In genomic region chr12:123150273-123150803, GRCh38 we compare ENCODE assay signal across 8 cellular contexts.
DNase-seq lines count a peak whose midpoint lies in the region; ATAC-seq and TF ChIP-seq lines count a peak whose summit lies in the region.

No MANE protein-coding gene starts in this region.

- no peak for TF ChIP-seq CTCF in brain microvascular endothelial cell (IDR thresholded peaks at IDR 0.05; ENCODE audit: low read depth, low read length, missing control alignments)

- peaks cover 22% of the 10 kb centered on the region for H4K20me1 ChIP-seq in BLaER1

- in situ Hi-C loops in brain microvascular endothelial cell (cut with HindIII; ENCODE audit: low pct_ligation_motif_present, low sequenced_read_pairs) = no loop called here

- H3K27ac ChIP-seq in BLaER1 (peak overlapping the region; percentile 84), brain microvascular endothelial cell (no peak overlapping the region), layer of hippocampus (ENCODE audit: low read depth, low read length) (peak overlapping the region; percentile 65)

- H3K36me3 ChIP-seq in BLaER1 = peaks cover 34% of the 10 kb centered on the region
- H3K36me3 ChIP-seq in brain microvascular endothelial cell (replicated peaks) = no peaks in the 10 kb centered on the region

- DNase-seq in RPMI8226 (peak; percentile 44), brain microvascular endothelial cell (no peak), NCI-H2196 (lab: John Stamatoyannopoulos, UW; ENCODE audit: unreplicated experiment) (no peak), Ammon's horn (ENCODE audit: low spot score) (no peak)
- peak; percentile 3 for DNase-seq in stimulated activated CD8-positive, alpha-beta memory T cell treated with anti-CD3 and anti-CD28 coated beads, Interleukin-12 subunit alpha, Interleukin-12 subunit beta, amount 100 ng/mL, for 4 hours (ENCODE audit: low read depth)

- H3K4me2 ChIP-seq in BLaER1 = peak overlapping the region; percentile 94

- peaks cover 58% of the 10 kb centered on the region for H3K4me1 ChIP-seq in BLaER1

- peak overlapping the region; percentile 86 for H3K4me3 ChIP-seq in BLaER1
- peak overlapping the region; percentile 68 for H3K4me3 ChIP-seq in brain microvascular endothelial cell (ENCODE audit: low read depth, low read length)

- H3K27me3 ChIP-seq in BLaER1 (peaks cover 48% of the 10 kb centered on the region), brain microvascular endothelial cell (replicated peaks) (no peaks in the 10 kb centered on the region), layer of hippocampus (ENCODE audit: control insufficient read depth, insufficient read depth, low read length) (no peaks in the 10 kb centered on the region)

- H3K9ac ChIP-seq in BLaER1 = peak overlapping the region; percentile 88

- H3K9me3 ChIP-seq in BLaER1 = no peaks in the 10 kb centered on the region

- peak; percentile 16 for ATAC-seq in GM21723 (IDR thresholded peaks at IDR 0.05; ENCODE audit: unreplicated experiment)

Comparison
In these comparisons a context has a peak if more than half of its experiments do, and no peak if none do; other contexts are left out.
1. DNase-seq: peak in RPMI8226 (single experiment) and stimulated activated CD8-positive, alpha-beta memory T cell treated with anti-CD3 and anti-CD28 coated beads, Interleukin-12 subunit alpha, Interleukin-12 subunit beta, amount 100 ng/mL, for 4 hours (single experiment); none in brain microvascular endothelial cell (single experiment), NCI-H2196 (single experiment) and Ammon's horn (single experiment).